17 cellular contexts compared by ENCODE assay signal in genomic region chr15:80172401-80172800, GRCh38. TPM values are rescaled to one million over a fixed set of nuclear protein-coding genes. Genes with fewer than 3 reads are reported as not detected.
DNase-seq lines count a peak whose midpoint lies in the region; ATAC-seq and TF ChIP-seq lines count a peak whose summit lies in the region.
"Had no signal": no experiment of that assay in that cellular context is flagged by ENCODE, and none has a peak within 500 bp of the region (broad histone marks: within the 10 kb centered on the region; RNA-seq: fewer than 3 reads in every experiment).

No MANE protein-coding gene starts in this region.

- H3K27me3 ChIP-seq in adipocyte (replicated peaks; ENCODE audit: control insufficient read depth, insufficient read depth, low read length) (no peaks in the 10 kb centered on the region), gastrocnemius medialis (no peaks in the 10 kb centered on the region), left lung (no peaks in the 10 kb centered on the region)

- no peak overlapping the region for H3K27ac Mint-ChIP-seq in immature natural killer cell
- H3K27ac Mint-ChIP-seq: B cell; CD4-positive, alpha-beta T cell; GM23338 had no signal

- peaks cover 0 to 4% (median 0%) of the 10 kb centered on the region in 3 donors for H3K27me3 Mint-ChIP-seq in immature natural killer cell (ENCODE audit: low read depth in 3 of 3)
- H3K27me3 Mint-ChIP-seq: B cell; CD4-positive, alpha-beta T cell had no signal

- in situ Hi-C loops in gastrocnemius medialis (cut with MboI; ENCODE audit: low sequenced_read_pairs in 4 of 4): loop anchor here in 3 of 4 donors (10.0 to 25.0 kb wide), 3 partner anchors 110 to 278 kb away; partner anchors contain the start of genes MTHFS (in 1 of the 3) and ZFAND6 (in 1 of the 3)

- H3K9ac ChIP-seq in adipocyte (ENCODE audit: low read length): peak overlapping the region; percentile 53

- intact Hi-C loops in gastrocnemius medialis (cut with DNase I; ENCODE audit: low total_unique reads) (no loop called here), left lung (cut with DNase I) (no loop called here)

- TF ChIP-seq CTCF in coronary artery (IDR thresholded peaks at IDR 0.05) (no peak), gastrocnemius medialis (IDR thresholded peaks at IDR 0.05 in 4 of 5, conservative IDR thresholded peaks at IDR 0.05 in 1 of 5) (no peak), left lung (IDR thresholded peaks at IDR 0.05) (no peak)

- ATAC-seq in gastrocnemius medialis: no peak
- ATAC-seq in left lung: no peak
- ATAC-seq in HG03378 (IDR thresholded peaks at IDR 0.05; ENCODE audit: unreplicated experiment): no peak

- H3K9me3 ChIP-seq in adipocyte (ENCODE audit: control insufficient read depth, low read length) (no peaks in the 10 kb centered on the region), gastrocnemius medialis (no peaks in the 10 kb centered on the region), left lung (no peaks in the 10 kb centered on the region)

- H3K4me3 Mint-ChIP-seq in immature natural killer cell: no peak overlapping the region
- H3K4me3 Mint-ChIP-seq: B cell; CD4-positive, alpha-beta T cell; GM23338 had no signal

- H3K27ac ChIP-seq in coronary artery: peak overlapping the region; percentile 84 to 96
- H3K27ac ChIP-seq in gastrocnemius medialis: peak overlapping the region in 3 of 4 donors; percentile 19 to 94 (median 91)
- no peak overlapping the region for H3K27ac ChIP-seq in left lung

- H3K4me3 ChIP-seq in adipocyte (ENCODE audit: low read length) (no peak overlapping the region), coronary artery (no peak overlapping the region), gastrocnemius medialis (no peak overlapping the region), left lung (no peak overlapping the region)
- H3K4me3 ChIP-seq: GM23338 had no signal

- H3K9me3 Mint-ChIP-seq in immature natural killer cell: no peaks in the 10 kb centered on the region
- H3K9me3 Mint-ChIP-seq: CD4-positive, alpha-beta T cell had no signal

- no peak for TF ChIP-seq POLR2A in gastrocnemius medialis (IDR thresholded peaks at IDR 0.05)

- no peaks in the 10 kb centered on the region for H3K4me1 Mint-ChIP-seq in immature natural killer cell
- H3K4me1 Mint-ChIP-seq: B cell, GM23338 had no signal

- H3K4me1 ChIP-seq in adipocyte (ENCODE audit: control insufficient read depth, insufficient read depth, low read length) (peaks cover 49% of the 10 kb centered on the region), gastrocnemius medialis (peaks cover 23 to 25% of the 10 kb centered on the region in 2 donors), left lung (peaks cover 0 to 5% of the 10 kb centered on the region in 2 donors)

- H3K36me3 ChIP-seq in adipocyte (ENCODE audit: control insufficient read depth, insufficient read depth, low read length, severe bottlenecking): peaks cover 26% of the 10 kb centered on the region
- H3K36me3 ChIP-seq in gastrocnemius medialis: peaks cover 0 to 9% of the 10 kb centered on the region in 2 donors
- peaks cover 0 to 46% of the 10 kb centered on the region in 2 donors for H3K36me3 ChIP-seq in left lung

- DNase-seq in DMS53 treated with DMSO at 0.1 percent for 48 hours (lab: John Stamatoyannopoulos, UW; ENCODE audit: unreplicated experiment) (peak; percentile 14), adipocyte (ENCODE audit: low read depth) (no peak), coronary artery (ENCODE audit: low spot score) (no peak), gastrocnemius medialis (no peak), left lung (no peak), immature natural killer cell (no peak), occipital lobe (lab: John Stamatoyannopoulos, UW) (no peak)
- DNase-seq: ACHN; Calu3; CD4-positive, alpha-beta T cell; DMS 273 treated with DMSO at 0.1 percent for 48 hours; DMS79 treated with DMSO at 0.1 percent for 48 hours; EL; H7 had no signal

- H3K36me3 Mint-ChIP-seq in immature natural killer cell: peaks cover 6 to 14% (median 11%) of the 10 kb centered on the region in 3 donors

RNA-seq across cellular contexts. Expression of gene FAH, which starts 19.6 kb away (rescaled TPM):
- total RNA-seq in gastrocnemius medialis (10 to 100 TPM in 3 of 4 donors, 1 to 10 TPM in 1; 7.7 to 16.7 (median 12.3) TPM), left lung (10 to 100 TPM; 56.4 to 68.7 TPM), occipital lobe (1.6 TPM)
- 10 to 100 TPM in 1 of 3 donors, 1 to 10 TPM in 2; 3.9 to 13.0 (median 8.2) TPM for polyA plus RNA-seq in immature natural killer cell

Comparison
In these comparisons a context has a peak if more than half of its experiments do, and no peak if none do; other contexts are left out.
1. H3K27ac ChIP-seq: peak in coronary artery (2 of 2) and gastrocnemius medialis (3 of 4); none in left lung (0 of 2).